In genomic region chr16:67767953-67768352, GRCh38 we compare ENCODE assay signal across 16 cellular contexts. TPM values are rescaled to one million over a fixed set of nuclear protein-coding genes. Genes with fewer than 3 reads are reported as not detected.
DNase-seq lines count a peak whose midpoint lies in the region; ATAC-seq and TF ChIP-seq lines count a peak whose summit lies in the region.
"Had no signal": no experiment of that assay in that cellular context is flagged by ENCODE, and none has a peak within 500 bp of the region (broad histone marks: within the 10 kb centered on the region; RNA-seq: fewer than 3 reads in every experiment).

No MANE protein-coding gene starts in this region.

- H3K4ac ChIP-seq in H9 (ENCODE audit: low read depth, low read length): no peak overlapping the region

- no peaks in the 10 kb centered on the region for H3K79me1 ChIP-seq in H9 (ENCODE audit: insufficient read depth, low read depth, low read length, poor library complexity, severe bottlenecking)

- no peaks in the 10 kb centered on the region for H3K79me2 ChIP-seq in H9 (ENCODE audit: insufficient read depth, low read length)

- H3K4me2 ChIP-seq in H9 (ENCODE audit: insufficient read depth, insufficient read length, low read length): no peak overlapping the region
- H3K4me2 ChIP-seq: KMS-11 had no signal

- no peak overlapping the region for H2AFZ ChIP-seq in H9 (ENCODE audit: low read length)

- no peak overlapping the region for H3K9ac ChIP-seq in H9 (ENCODE audit: extremely low read depth, insufficient read length, low read length)
- H3K9ac ChIP-seq: KMS-11 had no signal

- H3K9me3 ChIP-seq in RWPE2 (ENCODE audit: severe bottlenecking) (no peaks in the 10 kb centered on the region), H9 (ENCODE audit: control insufficient read depth, low read depth, low read length) (no peaks in the 10 kb centered on the region)
- H3K9me3 ChIP-seq: left ventricle myocardium inferior, right lobe of liver had no signal

- H3K4me3 ChIP-seq in RWPE2 (ENCODE audit: severe bottlenecking) (no peak overlapping the region), epithelial cell of esophagus (ENCODE audit: low read length) (no peak overlapping the region)
- H3K4me3 ChIP-seq: left ventricle myocardium inferior, right lobe of liver had no signal

- peaks cover 1% of the 10 kb centered on the region; the same call in 1 of the 2 replicates for H3K27me3 Mint-ChIP-seq in H9 (ENCODE audit: low read depth)
- H3K27me3 Mint-ChIP-seq: activated naive CD4-positive, alpha-beta T cell treated with anti-CD3 and anti-CD28 coated beads, Interleukin-2, amount 50 U/mL, for 24 hours; dendritic cell treated with granulocyte-macrophage colony-stimulating factor and Interleukin-4, amounts not matched to agents 40 ng/mL and 50 ng/mL, for 4 days had no signal

- H3K23me2 ChIP-seq in H9 (ENCODE audit: insufficient read length, low read depth, low read length, poor library complexity, severe bottlenecking): no peaks in the 10 kb centered on the region

- H2BK15ac ChIP-seq in H9 (ENCODE audit: low read depth, low read length): no peak overlapping the region

- H2AK5ac ChIP-seq in H9 (ENCODE audit: insufficient read length, low read length): no peak overlapping the region

- H2BK5ac ChIP-seq in H9 (ENCODE audit: insufficient read length, low read length): no peak overlapping the region

- H3K14ac ChIP-seq in H9 (ENCODE audit: insufficient read depth, low read length): no peak overlapping the region

- no peak overlapping the region for H3K18ac ChIP-seq in H9 (ENCODE audit: insufficient read length, low read depth, low read length)

- TF ChIP-seq CTCF in RWPE2 (IDR thresholded peaks at IDR 0.05; ENCODE audit: poor library complexity, severe bottlenecking) (no peak), epithelial cell of esophagus (IDR thresholded peaks at IDR 0.05; ENCODE audit: insufficient read depth, low read depth, low read length, missing control alignments) (no peak), H9 (conservative IDR thresholded peaks at IDR 0.05) (no peak)

- DNase-seq in GM04503 (ENCODE audit: low read depth) (peak; percentile 13), RWPE2 (ENCODE audit: low spot score) (no peak), epithelial cell of esophagus (ENCODE audit: low read depth) (peak; percentile 76), renal cortical epithelial cell (ENCODE audit: low read depth) (peak; percentile 47), H9 (no peak), NAMALWA (ENCODE audit: low spot score) (no peak), activated T-cell treated with anti-CD3 and anti-CD28 coated beads for 4 hours (no peak)
- no peak for DNase-seq in stimulated activated CD4-positive, alpha-beta T cell treated with anti-CD3 and anti-CD28 coated beads, Interleukin-12 subunit alpha, Interleukin-12 subunit beta, amount 100 ng/mL, for 4 hours
- DNase-seq: left ventricle myocardium inferior, natural killer cell, NCI-H2081, NCI-H82, right lobe of liver had no signal

- H3K27ac Mint-ChIP-seq in H9: no peak overlapping the region
- H3K27ac Mint-ChIP-seq: activated naive CD4-positive, alpha-beta T cell treated with anti-CD3 and anti-CD28 coated beads, Interleukin-2, amount 50 U/mL, for 24 hours; dendritic cell treated with granulocyte-macrophage colony-stimulating factor and Interleukin-4, amounts not matched to agents 40 ng/mL and 50 ng/mL, for 4 days; natural killer cell had no signal

- H3K4me1 ChIP-seq in RWPE2 (ENCODE audit: insufficient read depth, poor library complexity, severe bottlenecking): peaks cover 14% of the 10 kb centered on the region
- H3K4me1 ChIP-seq in H9 (ENCODE audit: insufficient read depth, low read length): no peaks in the 10 kb centered on the region

- no peak overlapping the region for H4K5ac ChIP-seq in H9 (ENCODE audit: insufficient read length, low read depth, low read length)

- no peak overlapping the region for H2BK120ac ChIP-seq in H9 (ENCODE audit: low read depth, low read length, poor library complexity, severe bottlenecking)

- H3K27ac ChIP-seq in RWPE2 (ENCODE audit: poor library complexity, severe bottlenecking): no peak overlapping the region
- no peak overlapping the region for H3K27ac ChIP-seq in H9 (ENCODE audit: insufficient read length, low read depth, low read length)
- H3K27ac ChIP-seq: KMS-11, left ventricle myocardium inferior had no signal

- peak; percentile 61; the same call in 2 of the 3 replicates for ATAC-seq in RWPE2 (ENCODE audit: low read depth)
- ATAC-seq: natural killer cell, right lobe of liver had no signal

- no peak overlapping the region for H3K23ac ChIP-seq in H9 (ENCODE audit: insufficient read length, low read depth, low read length)

- no peak overlapping the region for H4K8ac ChIP-seq in H9 (replicated peaks; ENCODE audit: insufficient read length, low read depth, low read length)

- H3K36me3 ChIP-seq in RWPE2 (ENCODE audit: low read depth): peaks cover 11% of the 10 kb centered on the region; the same call in 1 of the 2 replicates

- no peak overlapping the region for H4K91ac ChIP-seq in H9 (ENCODE audit: insufficient read length, low read depth, low read length)

- H3K27me3 ChIP-seq in RWPE2 (ENCODE audit: insufficient read depth, poor library complexity, severe bottlenecking) (no peaks in the 10 kb centered on the region), H9 (ENCODE audit: insufficient read depth, low read length) (no peaks in the 10 kb centered on the region)
- H3K27me3 ChIP-seq: right lobe of liver had no signal

- no peak overlapping the region for H3K4me3 Mint-ChIP-seq in H9
- H3K4me3 Mint-ChIP-seq: activated naive CD4-positive, alpha-beta T cell treated with anti-CD3 and anti-CD28 coated beads, Interleukin-2, amount 50 U/mL, for 24 hours; dendritic cell treated with granulocyte-macrophage colony-stimulating factor and Interleukin-4, amounts not matched to agents 40 ng/mL and 50 ng/mL, for 4 days; natural killer cell had no signal

- H3K9me3 Mint-ChIP-seq in H9: no peaks in the 10 kb centered on the region
- H3K9me3 Mint-ChIP-seq: activated naive CD4-positive, alpha-beta T cell treated with anti-CD3 and anti-CD28 coated beads, Interleukin-2, amount 50 U/mL, for 24 hours; dendritic cell treated with granulocyte-macrophage colony-stimulating factor and Interleukin-4, amounts not matched to agents 40 ng/mL and 50 ng/mL, for 4 days; natural killer cell had no signal

- peaks cover 4 to 18% (median 10%) of the 10 kb centered on the region in 3 experiments; a peak in 6 of 7 replicates for H3K36me3 Mint-ChIP-seq in H9 (ENCODE audit: insufficient read depth in 1 of 3, low read depth in 3 of 3)
- H3K36me3 Mint-ChIP-seq: natural killer cell had no signal

- 0 out of 4 replicates have a peak, but pooled peaks cover 0 to 3% of the 10 kb centered on the region in 2 experiments for H3K4me1 Mint-ChIP-seq in H9

- H2BK20ac ChIP-seq in H9 (ENCODE audit: low read depth, low read length, poor library complexity, severe bottlenecking): no peak overlapping the region

- H2BK12ac ChIP-seq in H9 (ENCODE audit: insufficient read length, low read depth, low read length): no peak overlapping the region

- no peaks in the 10 kb centered on the region for H4K20me1 ChIP-seq in H9 (ENCODE audit: control insufficient read depth, insufficient read depth, insufficient read length)

- H3T11ph ChIP-seq in H9 (ENCODE audit: low read length): no peak overlapping the region

- H3K56ac ChIP-seq in H9 (ENCODE audit: insufficient read length, low read depth, low read length): no peak overlapping the region

- no CpG with 5 or more reads among the region's 7 CpGs for WGBS in H9 (ENCODE audit: extremely low coverage, insufficient read length, low lambda C conversion rate)

RNA-seq across cellular contexts. Expression of gene RANBP10, which starts 38.4 kb away (rescaled TPM):
- 2.4 and 11.0 TPM in 2 replicates for total RNA-seq in renal cortical epithelial cell
- total RNA-seq in H9 (2021): 15.5 and 15.6 TPM in 2 replicates

RNA-seq across cellular contexts. Expression of gene TSNAXIP1, which starts 38.7 kb away (rescaled TPM):
- under 0.01 and 4.8 TPM in 2 replicates for total RNA-seq in renal cortical epithelial cell
- 1.1 and 1.3 TPM in 2 replicates for total RNA-seq in H9 (2021)

RNA-seq across cellular contexts. Expression of gene GFOD2, which starts 48.8 kb away (rescaled TPM):
- total RNA-seq in renal cortical epithelial cell (24.7 and 33.6 TPM in 2 replicates), H9 (2021) (20.1 and 21.8 TPM in 2 replicates)

Comparison
In these comparisons a context has a peak if more than half of its experiments do, and no peak if none do; other contexts are left out.
1. DNase-seq: peak in GM04503 (single experiment), epithelial cell of esophagus (single experiment) and renal cortical epithelial cell (single experiment); none in RWPE2 (single experiment), H9 (single experiment), stimulated activated CD4-positive, alpha-beta T cell treated with anti-CD3 and anti-CD28 coated beads, Interleukin-12 subunit alpha, Interleukin-12 subunit beta, amount 100 ng/mL, for 4 hours (single experiment), NAMALWA (single experiment) and activated T-cell treated with anti-CD3 and anti-CD28 coated beads for 4 hours (single experiment).